Comparison of ENCODE assay signal across 10 cellular contexts in genomic region chr7:100372256-100372655, GRCh38. TPM values are rescaled to one million over a fixed set of nuclear protein-coding genes. Genes with fewer than 3 reads are reported as not detected.
DNase-seq lines count a peak whose midpoint lies in the region; ATAC-seq and TF ChIP-seq lines count a peak whose summit lies in the region.
"Had no signal": no experiment of that assay in that cellular context is flagged by ENCODE, and none has a peak within 500 bp of the region (broad histone marks: within the 10 kb centered on the region; RNA-seq: fewer than 3 reads in every experiment).

No MANE protein-coding gene starts in this region.

- intact Hi-C loops in psoas muscle (cut with DNase I): no loop called here

- H3K4me1 ChIP-seq in psoas muscle: no peaks in the 10 kb centered on the region

- TF ChIP-seq CTCF in fibroblast of the aortic adventitia (IDR thresholded peaks at IDR 0.05; ENCODE audit: insufficient read depth, low read length): no peak
- no peak for TF ChIP-seq CTCF in psoas muscle (IDR thresholded peaks at IDR 0.05)

- ATAC-seq in psoas muscle (peak; percentile 13 to 32 (median 18)), HG03159 (IDR thresholded peaks at IDR 0.05; ENCODE audit: unreplicated experiment) (no peak), GM21529 (IDR thresholded peaks at IDR 0.05; ENCODE audit: unreplicated experiment) (no peak), GM18502 (IDR thresholded peaks at IDR 0.05; ENCODE audit: poor library complexity, unreplicated experiment) (no peak)

- peaks cover 0 to 24% of the 10 kb centered on the region in 2 donors for H3K36me3 ChIP-seq in psoas muscle (ENCODE audit: insufficient read depth in 1 of 2, low read depth in 1 of 2)
- H3K36me3 ChIP-seq in MG63: no peaks in the 10 kb centered on the region

- DNase-seq in GM04504 (ENCODE audit: low read depth) (peak; percentile 19), SKM-1 treated with dmso at 0.1 percent for 144 hours (lab: John Stamatoyannopoulos, UW; ENCODE audit: unreplicated experiment) (peak; percentile 86), fibroblast of the aortic adventitia (ENCODE audit: low read depth) (peak; percentile 52), psoas muscle (peak in 1 of 2 donors; percentile 56), MG63 (no peak)
- DNase-seq: midbrain, NCI-H1436 treated with DMSO at 0.1 percent for 48 hours had no signal

- H3K9me3 ChIP-seq in psoas muscle: no peaks in the 10 kb centered on the region
- no peaks in the 10 kb centered on the region for H3K9me3 ChIP-seq in MG63

- H3K27ac ChIP-seq in psoas muscle: peak overlapping the region; percentile 9

- WGBS in psoas muscle, 3 donors: 53 to 59% (median 53%) methylated on average over 8 of the region's 8 CpGs

- H3K27me3 ChIP-seq in psoas muscle (ENCODE audit: insufficient read depth in 3 of 3, low read length in 2 of 3) (no peaks in the 10 kb centered on the region), MG63 (no peaks in the 10 kb centered on the region)

- H3K4me3 ChIP-seq in fibroblast of the aortic adventitia (ENCODE audit: low read depth, low read length) (no peak overlapping the region), psoas muscle (no peak overlapping the region), MG63 (no peak overlapping the region)

RNA-seq across cellular contexts. Expression of gene PILRA, which starts 1.0 kb away (rescaled TPM):
- total RNA-seq in fibroblast of the aortic adventitia (ENCODE audit: low replicate concordance) (0.27 TPM in 1 of 2 replicates, not detected in the other), psoas muscle (1 to 10 TPM; 2.1 to 2.7 (median 2.3) TPM)
- 1 to 10 TPM in 2 of 3 donors, under 1 TPM in 1; 0.93 to 2.8 (median 1.6) TPM for polyA plus RNA-seq in psoas muscle
- not detected in 2 replicates for total RNA-seq in MG63 (2014; rRNA removed; shearing (Covaris generic); ENCODE audit: low replicate concordance)

RNA-seq across cellular contexts. Expression of gene PILRB, which starts 14.3 kb away (rescaled TPM):
- total RNA-seq in fibroblast of the aortic adventitia (ENCODE audit: low replicate concordance) (4.4 and 8.1 TPM in 2 replicates), psoas muscle (10 to 100 TPM; 11.3 to 19.2 (median 13.4) TPM)
- 10 to 100 TPM; 11.2 to 17.9 (median 16.4) TPM for polyA plus RNA-seq in psoas muscle
- total RNA-seq in MG63 (2014; rRNA removed; shearing (Covaris generic); ENCODE audit: low replicate concordance): 6.2 and 7.2 TPM in 2 replicates

RNA-seq across cellular contexts. Expression of gene ZCWPW1, which starts 56.2 kb away (rescaled TPM):
- total RNA-seq in fibroblast of the aortic adventitia (ENCODE audit: low replicate concordance) (2.4 and 3.0 TPM in 2 replicates), psoas muscle (1 to 10 TPM; 3.5 to 5.6 (median 3.7) TPM)
- polyA plus RNA-seq in psoas muscle: 10 to 100 TPM in 1 of 3 donors, 1 to 10 TPM in 2; 5.5 to 13.2 (median 5.9) TPM
- total RNA-seq in MG63 (2014; rRNA removed; shearing (Covaris generic); ENCODE audit: low replicate concordance): 5.1 and 6.8 TPM in 2 replicates

RNA-seq across cellular contexts. Expression of gene MEPCE, which starts 57.4 kb away (rescaled TPM):
- 48.0 and 49.6 TPM in 2 replicates for total RNA-seq in fibroblast of the aortic adventitia (ENCODE audit: low replicate concordance)
- 10 to 100 TPM; 27.2 to 41.5 (median 36.9) TPM for total RNA-seq in psoas muscle
- 10 to 100 TPM; 28.7 to 40.5 (median 29.5) TPM for polyA plus RNA-seq in psoas muscle
- total RNA-seq in MG63 (2014; rRNA removed; shearing (Covaris generic); ENCODE audit: low replicate concordance): 46.1 and 57.3 TPM in 2 replicates

Comparison
In these comparisons a context has a peak if more than half of its experiments do, and no peak if none do; other contexts are left out.
1. ATAC-seq: peak in psoas muscle (4 of 4); none in HG03159 (single experiment), GM21529 (single experiment) and GM18502 (single experiment).